12 cellular contexts compared by ENCODE assay signal in genomic region chr3:192869131-192870027, GRCh38. TPM values are rescaled to one million over a fixed set of nuclear protein-coding genes. Genes with fewer than 3 reads are reported as not detected.
A peak's percentile ranks its signal among the peaks of the same experiment; 100 is the strongest.
DNase-seq lines count a peak whose midpoint lies in the region; ATAC-seq and TF ChIP-seq lines count a peak whose summit lies in the region.
"Had no signal": no experiment of that assay in that cellular context is flagged by ENCODE, and none has a peak within 500 bp of the region (broad histone marks: within the 10 kb centered on the region; RNA-seq: fewer than 3 reads in every experiment).

No MANE protein-coding gene starts in this region.

- no peaks in the 10 kb centered on the region for H3K27me3 Mint-ChIP-seq in T-helper 17 cell
- no peaks in the 10 kb centered on the region for H3K27me3 Mint-ChIP-seq in progenitor cell of endocrine pancreas
- H3K27me3 Mint-ChIP-seq in stimulated activated memory B cell treated with anti-CD40 and anti-IgM and Interleukin-4, amounts not matched to agents 10 μg/mL and 1 μg/mL and 100 μg/mL, for 72 hours, result no peaks in the 10 kb centered on the region

- H3K27ac Mint-ChIP-seq in T-helper 17 cell (peak overlapping the region; percentile 53), progenitor cell of endocrine pancreas (peak overlapping the region; percentile 7)
- no peak overlapping the region for H3K27ac Mint-ChIP-seq in stimulated activated memory B cell treated with anti-CD40 and anti-IgM and Interleukin-4, amounts not matched to agents 10 μg/mL and 1 μg/mL and 100 μg/mL, for 72 hours
- H3K27ac Mint-ChIP-seq: CD4-positive, alpha-beta memory T cell had no signal

- no peaks in the 10 kb centered on the region for H3K9me3 Mint-ChIP-seq in progenitor cell of endocrine pancreas (ENCODE audit: low read depth)
- H3K9me3 Mint-ChIP-seq in stimulated activated memory B cell treated with anti-CD40 and anti-IgM and Interleukin-4, amounts not matched to agents 10 μg/mL and 1 μg/mL and 100 μg/mL, for 72 hours, result no peaks in the 10 kb centered on the region

- peak overlapping the region; percentile 34 for H3K4me3 Mint-ChIP-seq in T-helper 17 cell
- no peak overlapping the region for H3K4me3 Mint-ChIP-seq in progenitor cell of endocrine pancreas (ENCODE audit: low read depth)
- H3K4me3 Mint-ChIP-seq in stimulated activated memory B cell treated with anti-CD40 and anti-IgM and Interleukin-4, amounts not matched to agents 10 μg/mL and 1 μg/mL and 100 μg/mL, for 72 hours, result no peak overlapping the region

- no peak for ATAC-seq in T-helper 17 cell
- ATAC-seq in stimulated activated memory B cell treated with anti-CD40 and anti-IgM and Interleukin-4, amounts not matched to agents 10 μg/mL and 1 μg/mL and 100 μg/mL, for 72 hours, result no peak
- no peak for ATAC-seq in HG03025 (IDR thresholded peaks at IDR 0.05; ENCODE audit: low FRiP score, unreplicated experiment)
- no peak for ATAC-seq in GM21360 (IDR thresholded peaks at IDR 0.05; ENCODE audit: unreplicated experiment)
- no peak for ATAC-seq in GM19397 (IDR thresholded peaks at IDR 0.05; ENCODE audit: unreplicated experiment)

- no peaks in the 10 kb centered on the region for H3K9me3 ChIP-seq in T-helper 17 cell (ENCODE audit: control insufficient read depth, low read length, poor library complexity, severe bottlenecking)

- peaks cover 31% of the 10 kb centered on the region for H3K4me1 Mint-ChIP-seq in T-helper 17 cell
- peaks cover 2% of the 10 kb centered on the region for H3K4me1 Mint-ChIP-seq in progenitor cell of endocrine pancreas (ENCODE audit: low read depth)
- peaks cover 11% of the 10 kb centered on the region for H3K4me1 Mint-ChIP-seq in stimulated activated memory B cell treated with anti-CD40 and anti-IgM and Interleukin-4, amounts not matched to agents 10 μg/mL and 1 μg/mL and 100 μg/mL, for 72 hours

- peak; percentile 49 for DNase-seq in GM04503 (ENCODE audit: low read depth)
- DNase-seq in T-helper 17 cell, result no peak
- peak; percentile 55 for DNase-seq in glomerular visceral epithelial cell (ENCODE audit: extremely low spot score)
- DNase-seq in progenitor cell of endocrine pancreas (ENCODE audit: low spot score, unreplicated experiment), result no peak
- DNase-seq: CD4-positive, alpha-beta memory T cell; NCI-H1092; NCI-H774; trophoblast cell had no signal

- H3K36me3 Mint-ChIP-seq in T-helper 17 cell (ENCODE audit: low read depth), result no peaks in the 10 kb centered on the region
- peaks cover 4% of the 10 kb centered on the region for H3K36me3 Mint-ChIP-seq in progenitor cell of endocrine pancreas (ENCODE audit: insufficient read depth)
- H3K36me3 Mint-ChIP-seq in stimulated activated memory B cell treated with anti-CD40 and anti-IgM and Interleukin-4, amounts not matched to agents 10 μg/mL and 1 μg/mL and 100 μg/mL, for 72 hours, result no peaks in the 10 kb centered on the region
- H3K36me3 Mint-ChIP-seq: CD4-positive, alpha-beta memory T cell had no signal

- TF ChIP-seq CTCF in progenitor cell of endocrine pancreas (IDR thresholded peaks at IDR 0.05; ENCODE audit: unreplicated experiment), result no peak

RNA-seq across cellular contexts. Expression of gene MB21D2, which starts 48.3 kb away (rescaled TPM):
- total RNA-seq in T-helper 17 cell (10 to 100 TPM; 10.1 to 12.3 TPM), progenitor cell of endocrine pancreas (12.5 and 13.4 TPM in 2 replicates)

Comparison
In these comparisons a context has a peak if more than half of its experiments do, and no peak if none do; other contexts are left out.
1. DNase-seq: peak in GM04503 (single experiment) and glomerular visceral epithelial cell (single experiment); none in T-helper 17 cell (0 of 3) and progenitor cell of endocrine pancreas (single experiment).